29 cellular contexts compared by ENCODE assay signal in genomic region chr2:228409493-228409892, GRCh38.
"Had no signal": no experiment of that assay in that cellular context is flagged by ENCODE, and none has a peak within 500 bp of the region (broad histone marks: within the 10 kb centered on the region; RNA-seq: fewer than 3 reads in every experiment).

No MANE protein-coding gene starts in this region.

- H3K36me3 ChIP-seq: adrenal gland, ascending aorta, brain microvascular endothelial cell, breast epithelium, cardiac muscle cell had no signal

- H3K9me3 ChIP-seq: ascending aorta, body of pancreas, breast epithelium had no signal

- H3K4me3 ChIP-seq: adrenal gland, ascending aorta, body of pancreas, breast epithelium, cardiac muscle cell had no signal

- ATAC-seq: activated naive CD4-positive, alpha-beta T cell treated with anti-CD3 and anti-CD28 coated beads, Interleukin-2, amount 50 U/mL, for 72 hours; activated naive CD8-positive, alpha-beta T cell treated with anti-CD3 and anti-CD28 coated beads, Interleukin-2, amount 50 U/mL, for 24 hours; activated T-cell treated with anti-CD3 and anti-CD28 coated beads, Interleukin-2, amount 50 U/mL, for 4 hours; activated T-cell treated with anti-CD3 and anti-CD28 coated beads, Interleukin-2, amount 50 U/mL, for 72 hours; activated T-helper 17 cell treated with anti-CD3 and anti-CD28 coated beads, Interleukin-2, amount 50 U/mL, for 72 hours; body of pancreas had no signal

- H3K4me1 ChIP-seq: adrenal gland, ascending aorta, body of pancreas, breast epithelium had no signal

- DNase-seq: activated effector memory CD4-positive, alpha-beta T cell treated with anti-CD3 and anti-CD28 coated beads, Interleukin-2, amount 50 U/mL, for 16 hours; activated effector memory CD4-positive, alpha-beta T cell treated with Interleukin-2 at 50 U/mL for 16 hours; activated gamma-delta T cell; activated gamma-delta T cell treated with Interleukin-2 at 50 U/mL for 16 hours; activated naive CD4-positive, alpha-beta T cell; activated naive CD4-positive, alpha-beta T cell treated with anti-CD3 and anti-CD28 coated beads for 36 hours; activated naive CD4-positive, alpha-beta T cell treated with anti-CD3 and anti-CD28 coated beads, Interleukin-2, amount 10 ng/mL, durations not matched to agents 7 days and 5 days; activated naive CD4-positive, alpha-beta T cell treated with anti-CD3 and anti-CD28 coated beads, Interleukin-2, amount 50 U/mL, for 16 hours; activated naive CD4-positive, alpha-beta T cell treated with Interleukin-2 at 50 U/mL for 16 hours; activated naive CD8-positive, alpha-beta T cell treated with anti-CD3 and anti-CD28 coated beads for 36 hours; activated naive CD8-positive, alpha-beta T cell treated with anti-CD3 and anti-CD28 coated beads, Interleukin-2, amount 10 ng/mL, durations not matched to agents 7 days and 5 days; activated naive CD8-positive, alpha-beta T cell treated with anti-CD3 and anti-CD28 coated beads, Interleukin-2, amount 50 U/mL, for 24 hours; activated T-cell treated with anti-CD3 and anti-CD28 coated beads, Interleukin-2, amount 50 U/mL, for 4 hours; activated T-cell treated with anti-CD3 and anti-CD28 coated beads, Interleukin-2, amount 50 U/mL, for 48 hours; activated T-cell treated with anti-CD3 and anti-CD28 coated beads, Interleukin-2, amount 50 U/mL, for 72 hours; adrenal gland; amniotic stem cell; amygdala; anterior cingulate cortex; aorta; body of pancreas; brain microvascular endothelial cell; central memory CD4-positive, alpha-beta T cell; cerebellar nuclear complex had no signal

- H3K27ac ChIP-seq: adrenal gland, ascending aorta, body of pancreas, brain microvascular endothelial cell, breast epithelium, cardiac muscle cell had no signal

- H3K27me3 ChIP-seq: adrenal gland, ascending aorta, body of pancreas, brain microvascular endothelial cell, breast epithelium, cardiac muscle cell had no signal
